1 cellular context compared by ENCODE assay signal in genomic region chr9:131410051-131410491, GRCh38.
TF ChIP-seq lines count a peak whose summit lies in the region.

No MANE protein-coding gene starts in this region.

TF ChIP-seq in SK-N-SH, 30 proteins besides CTCF, POLR2A, EP300 and RAD21 (continued from another document):
- TF ChIP-seq RFX5 (IDR thresholded peaks at IDR 0.05; ENCODE audit: low read length) (no peak), NRF1 (IDR thresholded peaks at IDR 0.05; ENCODE audit: low read depth, low read length) (no peak)
